ENCODE assay signal across 10 cellular contexts in genomic region chr10:7491949-7492659, GRCh38.
DNase-seq lines count a peak whose midpoint lies in the region; ATAC-seq and TF ChIP-seq lines count a peak whose summit lies in the region.
"Had no signal": no experiment of that assay in that cellular context is flagged by ENCODE, and none has a peak within 500 bp of the region (broad histone marks: within the 10 kb centered on the region; RNA-seq: fewer than 3 reads in every experiment).

No MANE protein-coding gene starts in this region.

- TF ChIP-seq CTCF in GM13976 (IDR thresholded peaks at IDR 0.05; ENCODE audit: borderline replicate concordance, control extremely low read depth, extremely low read depth, insufficient read depth, missing control alignments) (no peak), dorsolateral prefrontal cortex (IDR thresholded peaks at IDR 0.05 in 54 of 56, conservative IDR thresholded peaks at IDR 0.05 in 2 of 56; ENCODE audit: low read depth in 1 of 56, partially characterized antibody in 56 of 56) (no peak)

- peak overlapping the region; percentile 56 for H3K4me3 Mint-ChIP-seq in T-helper 2 cell treated with Interferon-gamma antibody and Interleukin-4, amounts not matched to agents 5 μg/mL and 100 μg/mL, for 36 hours

- peaks cover 0 to 3% (median 0%) of the 10 kb centered on the region in 45 donors for H3K27me3 ChIP-seq in dorsolateral prefrontal cortex

- peaks cover 13% of the 10 kb centered on the region for H3K9me3 Mint-ChIP-seq in T-helper 2 cell treated with Interferon-gamma antibody and Interleukin-4, amounts not matched to agents 5 μg/mL and 100 μg/mL, for 36 hours

- intact Hi-C loops in dorsolateral prefrontal cortex (cut with DNase I), result no loop called here

- peak; percentile 85 for ATAC-seq in GM19467 (IDR thresholded peaks at IDR 0.05; ENCODE audit: unreplicated experiment)
- ATAC-seq in HG03108 (IDR thresholded peaks at IDR 0.05; ENCODE audit: unreplicated experiment), result peak; percentile 82

- H3K27ac Mint-ChIP-seq in T-helper 2 cell treated with Interferon-gamma antibody and Interleukin-4, amounts not matched to agents 5 μg/mL and 100 μg/mL, for 36 hours, result peak overlapping the region; percentile 67

- peaks cover 15% of the 10 kb centered on the region for H3K36me3 Mint-ChIP-seq in T-helper 2 cell treated with Interferon-gamma antibody and Interleukin-4, amounts not matched to agents 5 μg/mL and 100 μg/mL, for 36 hours (ENCODE audit: low read depth)

- H3K4me1 Mint-ChIP-seq in T-helper 2 cell treated with Interferon-gamma antibody and Interleukin-4, amounts not matched to agents 5 μg/mL and 100 μg/mL, for 36 hours (ENCODE audit: low read depth), result peaks cover 57% of the 10 kb centered on the region

- DNase-seq in GM13976 (ENCODE audit: low spot score) (peak; percentile 55), UCSD-AML1 (lab: John Stamatoyannopoulos, UW; ENCODE audit: unreplicated experiment) (no peak), HCEC 1CT (no peak), dorsolateral prefrontal cortex (no peak), iPS-NIHi11 (ENCODE audit: low spot score) (no peak)
- no peak for DNase-seq in T-helper 2 cell treated with Interferon-gamma antibody and Interleukin-4, amounts not matched to agents 5 μg/mL and 100 μg/mL, for 36 hours (ENCODE audit: low spot score)
- DNase-seq: anterior cingulate cortex, MG63 had no signal

- in situ Hi-C loops in GM13976 (cut with MboI; ENCODE audit: low sequenced_read_pairs, unreplicated experiment), result no loop called here

- no peak overlapping the region for H3K4me3 ChIP-seq in dorsolateral prefrontal cortex
- H3K4me3 ChIP-seq: MG63 had no signal

- no peak overlapping the region for H3K27ac ChIP-seq in dorsolateral prefrontal cortex

- peaks cover 4% of the 10 kb centered on the region for H3K27me3 Mint-ChIP-seq in T-helper 2 cell treated with Interferon-gamma antibody and Interleukin-4, amounts not matched to agents 5 μg/mL and 100 μg/mL, for 36 hours (ENCODE audit: low read depth)
